16 cellular contexts compared by ENCODE assay signal in the genomic region with DNA sequence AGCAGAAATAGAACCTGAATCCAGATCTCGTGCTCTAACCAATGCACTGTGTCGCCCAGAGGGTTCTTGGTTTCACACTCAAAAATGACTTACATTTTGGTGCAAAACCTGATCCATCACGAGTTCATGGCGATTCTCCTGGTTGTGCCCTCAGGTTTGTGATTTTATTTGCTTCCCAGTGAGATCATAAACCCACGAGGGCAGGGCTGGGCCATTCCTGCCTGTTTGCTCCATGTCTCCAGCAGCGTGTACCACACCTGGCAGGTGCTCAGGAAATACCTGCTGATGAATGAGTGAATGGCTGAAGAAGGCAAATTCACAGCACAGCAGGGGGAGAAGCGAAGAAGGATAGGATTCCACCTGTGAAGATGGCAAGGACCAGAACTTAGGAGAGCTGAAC.
"Had no signal": no experiment of that assay in that cellular context is flagged by ENCODE, and none has a peak within 500 bp of the region (broad histone marks: within the 10 kb centered on the region; RNA-seq: fewer than 3 reads in every experiment).

No MANE protein-coding gene starts in this region.

- H3K27me3 ChIP-seq: adrenal gland, stomach had no signal

- H3K9me3 ChIP-seq: adrenal gland, prostate gland, stomach had no signal

- H3K36me3 ChIP-seq: adrenal gland, prostate gland, stomach had no signal

- H3K27ac ChIP-seq: prostate gland, skin epidermis had no signal

- DNase-seq: activated CD4-positive, alpha-beta T cell treated with anti-CD3 and anti-CD28 coated beads, Interleukin-2, amount 10 ng/mL, durations not matched to agents 7 days and 5 days; activated CD4-positive, CD25-positive, alpha-beta regulatory T cell; activated CD8-positive, alpha-beta memory T cell treated with anti-CD3 and anti-CD28 coated beads for 24 hours; activated naive CD4-positive, alpha-beta T cell treated with anti-CD3 and anti-CD28 coated beads, Interleukin-2, amount 10 ng/mL, durations not matched to agents 7 days and 5 days; central memory CD4-positive, alpha-beta T cell; cortex of kidney; effector memory CD4-positive, alpha-beta T cell; hypothalamus; mammary epithelial cell; occipital lobe; stimulated activated CD4-positive, alpha-beta T cell treated with anti-CD3 and anti-CD28 coated beads, Interleukin-4, amount 100 ng/mL, for 4 hours; stomach; T-helper 2 cell had no signal

- H3K4me3 ChIP-seq: adrenal gland, prostate gland, skin epidermis, stomach had no signal

- H3K4me1 ChIP-seq: prostate gland had no signal
